Comparison of ENCODE assay signal across 15 cellular contexts in genomic region chr5:59001716-59002115, GRCh38.
DNase-seq lines count a peak whose midpoint lies in the region; ATAC-seq and TF ChIP-seq lines count a peak whose summit lies in the region.
"Had no signal": no experiment of that assay in that cellular context is flagged by ENCODE, and none has a peak within 500 bp of the region (broad histone marks: within the 10 kb centered on the region; RNA-seq: fewer than 3 reads in every experiment).

No MANE protein-coding gene starts in this region.

- no peaks in the 10 kb centered on the region for H3K27me3 ChIP-seq in CD4-positive, alpha-beta memory T cell (ENCODE audit: insufficient read depth, low read length)
- H3K27me3 ChIP-seq in neural progenitor cell, result no peaks in the 10 kb centered on the region
- H3K27me3 ChIP-seq: Peyer's patch had no signal

- CTCF ChIA-PET in activated CD8-positive, alpha-beta T cell treated with anti-CD3 and anti-CD28 coated beads for 36 hours (lab: Charles Lee), result interaction anchor here (0.9 to 3.5 kb wide), 5 partner anchors 10 to 172 kb away, joined by 3 to 14 read pairs (median 3); no protein-coding TSS in a partner anchor
- CTCF ChIA-PET in activated CD8-positive, alpha-beta T cell treated with anti-CD3 and anti-CD28 coated beads, Interleukin-2, amount 10 ng/mL, durations not matched to agents 7 days and 5 days (lab: Charles Lee), result interaction anchor here (1.4 kb wide), 1 partner anchor 186 kb away, joined by 3 read pairs; no protein-coding TSS in a partner anchor
- CTCF ChIA-PET in CD4-positive, alpha-beta memory T cell (lab: Charles Lee; ENCODE audit: partially characterized antibody), result interaction anchor here (1.6 to 4.2 kb wide), 3 partner anchors 110 to 173 kb away, joined by 6 to 17 read pairs (median 9); no protein-coding TSS in a partner anchor

- no peaks in the 10 kb centered on the region for H4K20me1 ChIP-seq in neural progenitor cell (ENCODE audit: low read depth)

- peaks cover 23% of the 10 kb centered on the region for H3K4me1 ChIP-seq in CD4-positive, alpha-beta memory T cell (ENCODE audit: insufficient read depth, low read length)
- H3K4me1 ChIP-seq in neural progenitor cell, result peaks cover 19% of the 10 kb centered on the region
- H3K4me1 ChIP-seq: Peyer's patch had no signal

- no peak overlapping the region for H3K4me3 Mint-ChIP-seq in activated CD8-positive, alpha-beta T cell treated with anti-CD3 and anti-CD28 coated beads for 36 hours
- no peak overlapping the region for H3K4me3 Mint-ChIP-seq in activated CD8-positive, alpha-beta T cell treated with anti-CD3 and anti-CD28 coated beads, Interleukin-2, amount 10 ng/mL, durations not matched to agents 7 days and 5 days
- peak overlapping the region in 1 of 8 donors; percentile 22 for H3K4me3 Mint-ChIP-seq in CD4-positive, alpha-beta memory T cell
- H3K4me3 Mint-ChIP-seq in brain, result peak overlapping the region in 2 of 5 experiments; percentile 7 to 16
- no peak overlapping the region for H3K4me3 Mint-ChIP-seq in neural progenitor cell
- H3K4me3 Mint-ChIP-seq: CD14-positive monocyte, GM23338, IgD-negative memory B cell had no signal

- no peak overlapping the region for H3K9ac ChIP-seq in neural progenitor cell

- intact Hi-C loops in activated CD8-positive, alpha-beta T cell treated with anti-CD3 and anti-CD28 coated beads for 36 hours (cut with micrococcal nuclease), result no loop called here
- intact Hi-C loops in CD4-positive, alpha-beta memory T cell (cut with micrococcal nuclease), result no loop called here

- no peak overlapping the region for H3K27ac ChIP-seq in CD4-positive, alpha-beta memory T cell (ENCODE audit: low read depth, low read length)
- no peak overlapping the region for H3K27ac ChIP-seq in neural progenitor cell
- H3K27ac ChIP-seq: Peyer's patch had no signal

- no peaks in the 10 kb centered on the region for H3K27me3 Mint-ChIP-seq in activated CD8-positive, alpha-beta T cell treated with anti-CD3 and anti-CD28 coated beads for 36 hours
- H3K27me3 Mint-ChIP-seq in activated CD8-positive, alpha-beta T cell treated with anti-CD3 and anti-CD28 coated beads, Interleukin-2, amount 10 ng/mL, durations not matched to agents 7 days and 5 days (ENCODE audit: low read depth), result no peaks in the 10 kb centered on the region
- no peaks in the 10 kb centered on the region for H3K27me3 Mint-ChIP-seq in CD4-positive, alpha-beta memory T cell
- H3K27me3 Mint-ChIP-seq in brain, result no peaks in the 10 kb centered on the region
- H3K27me3 Mint-ChIP-seq in neural progenitor cell (ENCODE audit: insufficient read depth, low read depth), result peaks cover 2% of the 10 kb centered on the region
- H3K27me3 Mint-ChIP-seq: IgD-negative memory B cell had no signal

- H2AFZ ChIP-seq in neural progenitor cell (replicated peaks), result no peak overlapping the region
- H2AFZ ChIP-seq: GM23338 had no signal

- no peaks in the 10 kb centered on the region for H3F3A ChIP-seq in neural progenitor cell (ENCODE audit: low read depth)

- POLR2A ChIA-PET in activated CD8-positive, alpha-beta T cell treated with anti-CD3 and anti-CD28 coated beads for 36 hours (lab: Charles Lee), result no interaction called here
- POLR2A ChIA-PET in activated CD8-positive, alpha-beta T cell treated with anti-CD3 and anti-CD28 coated beads, Interleukin-2, amount 10 ng/mL, durations not matched to agents 7 days and 5 days (lab: Charles Lee), result no interaction called here
- POLR2A ChIA-PET in CD4-positive, alpha-beta memory T cell (lab: Charles Lee; ENCODE audit: partially characterized antibody), result interaction anchor here (1.1 to 1.5 kb wide), 2 partner anchors 37 to 122 kb away, joined by 3 to 4 read pairs; no protein-coding TSS in a partner anchor

- no peaks in the 10 kb centered on the region for H3K36me3 ChIP-seq in CD4-positive, alpha-beta memory T cell (ENCODE audit: insufficient read depth, low read length)
- H3K36me3 ChIP-seq in neural progenitor cell, result no peaks in the 10 kb centered on the region
- H3K36me3 ChIP-seq: Peyer's patch had no signal

- no peaks in the 10 kb centered on the region for H3K79me2 ChIP-seq in neural progenitor cell (ENCODE audit: low read depth)

- H3K4me3 ChIP-seq in CD4-positive, alpha-beta memory T cell (ENCODE audit: low read length in 2 of 2), result no peak overlapping the region
- no peak overlapping the region for H3K4me3 ChIP-seq in neural progenitor cell
- H3K4me3 ChIP-seq: GM23338, Peyer's patch had no signal

- peaks cover 19% of the 10 kb centered on the region for H3K36me3 Mint-ChIP-seq in activated CD8-positive, alpha-beta T cell treated with anti-CD3 and anti-CD28 coated beads for 36 hours (ENCODE audit: low read depth)
- peaks cover 41% of the 10 kb centered on the region for H3K36me3 Mint-ChIP-seq in activated CD8-positive, alpha-beta T cell treated with anti-CD3 and anti-CD28 coated beads, Interleukin-2, amount 10 ng/mL, durations not matched to agents 7 days and 5 days (ENCODE audit: low read depth)
- H3K36me3 Mint-ChIP-seq in CD4-positive, alpha-beta memory T cell, result peaks cover 0 to 20% of the 10 kb centered on the region in 2 donors
- H3K36me3 Mint-ChIP-seq in brain, result no peaks in the 10 kb centered on the region
- H3K36me3 Mint-ChIP-seq in neural progenitor cell, result no peaks in the 10 kb centered on the region
- H3K36me3 Mint-ChIP-seq: CD14-positive monocyte, IgD-negative memory B cell had no signal

- H3K4me1 Mint-ChIP-seq in activated CD8-positive, alpha-beta T cell treated with anti-CD3 and anti-CD28 coated beads for 36 hours (ENCODE audit: low read depth), result peaks cover 65% of the 10 kb centered on the region
- peaks cover 51% of the 10 kb centered on the region for H3K4me1 Mint-ChIP-seq in activated CD8-positive, alpha-beta T cell treated with anti-CD3 and anti-CD28 coated beads, Interleukin-2, amount 10 ng/mL, durations not matched to agents 7 days and 5 days (ENCODE audit: low read depth)
- peaks cover 37 to 75% (median 55%) of the 10 kb centered on the region in 4 donors for H3K4me1 Mint-ChIP-seq in CD4-positive, alpha-beta memory T cell
- H3K4me1 Mint-ChIP-seq in brain (peaks cover 89% of the 10 kb centered on the region), neural progenitor cell (peaks cover 24% of the 10 kb centered on the region)

- H3K9me3 Mint-ChIP-seq in activated CD8-positive, alpha-beta T cell treated with anti-CD3 and anti-CD28 coated beads for 36 hours, result no peaks in the 10 kb centered on the region
- H3K9me3 Mint-ChIP-seq in activated CD8-positive, alpha-beta T cell treated with anti-CD3 and anti-CD28 coated beads, Interleukin-2, amount 10 ng/mL, durations not matched to agents 7 days and 5 days (ENCODE audit: insufficient read depth), result no peaks in the 10 kb centered on the region
- peaks cover 0 to 1% (median 0%) of the 10 kb centered on the region in 8 donors for H3K9me3 Mint-ChIP-seq in CD4-positive, alpha-beta memory T cell
- H3K9me3 Mint-ChIP-seq in brain (no peaks in the 10 kb centered on the region), neural progenitor cell (no peaks in the 10 kb centered on the region)
- H3K9me3 Mint-ChIP-seq: GM23338, IgD-negative memory B cell had no signal

- ATAC-seq in activated CD8-positive, alpha-beta T cell treated with anti-CD3 and anti-CD28 coated beads for 36 hours, result no peak
- ATAC-seq in activated CD8-positive, alpha-beta T cell treated with anti-CD3 and anti-CD28 coated beads, Interleukin-2, amount 10 ng/mL, durations not matched to agents 7 days and 5 days, result no peak
- ATAC-seq in GM18858 (IDR thresholded peaks at IDR 0.05; ENCODE audit: unreplicated experiment) (no peak), GM21390 (IDR thresholded peaks at IDR 0.05; ENCODE audit: unreplicated experiment) (no peak)
- ATAC-seq: GM23338 had no signal

- no peak for TF ChIP-seq CTCF in activated CD8-positive, alpha-beta T cell treated with anti-CD3 and anti-CD28 coated beads for 36 hours (IDR thresholded peaks at IDR 0.05)
- TF ChIP-seq CTCF in brain (conservative IDR thresholded peaks at IDR 0.05) (no peak), neural progenitor cell (IDR thresholded peaks at IDR 0.05) (no peak)

- H3K9me3 ChIP-seq in CD4-positive, alpha-beta memory T cell (ENCODE audit: control insufficient read depth in 1 of 2, low read length in 2 of 2), result no peaks in the 10 kb centered on the region
- no peaks in the 10 kb centered on the region for H3K9me3 ChIP-seq in neural progenitor cell (ENCODE audit: low read depth)
- H3K9me3 ChIP-seq: Peyer's patch had no signal

- no peak for DNase-seq in activated CD8-positive, alpha-beta T cell treated with anti-CD3 and anti-CD28 coated beads for 36 hours
- DNase-seq in activated CD8-positive, alpha-beta T cell treated with anti-CD3 and anti-CD28 coated beads, Interleukin-2, amount 10 ng/mL, durations not matched to agents 7 days and 5 days, result no peak
- DNase-seq in CD4-positive, alpha-beta memory T cell, result no peak
- no peak for DNase-seq in neural progenitor cell (ENCODE audit: low spot score)
- no peak for DNase-seq in NCI-H345 (lab: John Stamatoyannopoulos, UW)
- DNase-seq: DMS79 treated with DMSO at 0.1 percent for 48 hours, NCI-H187 treated with DMSO at 0.1 percent for 48 hours, NCI-H774, Peyer's patch had no signal

- peak overlapping the region; percentile 6 for H3K27ac Mint-ChIP-seq in activated CD8-positive, alpha-beta T cell treated with anti-CD3 and anti-CD28 coated beads for 36 hours
- H3K27ac Mint-ChIP-seq in activated CD8-positive, alpha-beta T cell treated with anti-CD3 and anti-CD28 coated beads, Interleukin-2, amount 10 ng/mL, durations not matched to agents 7 days and 5 days, result no peak overlapping the region
- peak overlapping the region in 4 of 7 donors; percentile 3 to 47 (median 17) for H3K27ac Mint-ChIP-seq in CD4-positive, alpha-beta memory T cell
- H3K27ac Mint-ChIP-seq in brain (peak overlapping the region in 4 of 5 experiments; percentile 19 to 77 (median 66)), neural progenitor cell (peak overlapping the region; percentile 1)
- H3K27ac Mint-ChIP-seq: GM23338, IgD-negative memory B cell had no signal

- no peak overlapping the region for H3K4me2 ChIP-seq in neural progenitor cell
- H3K4me2 ChIP-seq: GM23338 had no signal
